Comparison of ENCODE assay signal across 29 cellular contexts in genomic region chr18:69961718-69962117, GRCh38. TPM values are rescaled to one million over a fixed set of nuclear protein-coding genes. Genes with fewer than 3 reads are reported as not detected.
"Had no signal": no experiment of that assay in that cellular context is flagged by ENCODE, and none has a peak within 500 bp of the region (broad histone marks: within the 10 kb centered on the region; RNA-seq: fewer than 3 reads in every experiment).

No MANE protein-coding gene starts in this region.

- H3K4me3 Mint-ChIP-seq: dendritic cell treated with granulocyte-macrophage colony-stimulating factor and Interleukin-4, amounts not matched to agents 40 ng/mL and 50 ng/mL, for 4 days; endodermal cell; naive thymus-derived CD4-positive, alpha-beta T cell; nephron; neural progenitor cell; stimulated activated naive CD8-positive, alpha-beta T cell treated with anti-CD3 and anti-CD28 coated beads, Interleukin-15, amount 100 ng/mL, for 72 hours had no signal

- ATAC-seq: heart right ventricle; left cardiac atrium; left lung; naive thymus-derived CD4-positive, alpha-beta T cell; right lobe of liver; stimulated activated naive CD8-positive, alpha-beta T cell treated with anti-CD3 and anti-CD28 coated beads, Interleukin-15, amount 100 ng/mL, for 72 hours; upper lobe of right lung had no signal

- H3K36me3 ChIP-seq: esophagus squamous epithelium, heart right ventricle, left lung, neural progenitor cell, right lobe of liver, suprapubic skin, transverse colon, upper lobe of right lung, uterus had no signal

- H3K4me3 ChIP-seq: esophagus squamous epithelium, heart right ventricle, left lung, neural progenitor cell, right lobe of liver, suprapubic skin, transverse colon, upper lobe of right lung, uterus had no signal

- H2AFZ ChIP-seq: neural progenitor cell, parathyroid adenoma had no signal

- H3K27me3 Mint-ChIP-seq: naive thymus-derived CD4-positive, alpha-beta T cell; progenitor cell of endocrine pancreas; stimulated activated naive CD8-positive, alpha-beta T cell treated with anti-CD3 and anti-CD28 coated beads, Interleukin-15, amount 100 ng/mL, for 72 hours had no signal

- H3K4me1 Mint-ChIP-seq: endodermal cell, nephron, neural progenitor cell had no signal

- H3K27ac Mint-ChIP-seq: endodermal cell; naive thymus-derived CD4-positive, alpha-beta T cell; nephron; neural progenitor cell; progenitor cell of endocrine pancreas; stimulated activated naive CD8-positive, alpha-beta T cell treated with anti-CD3 and anti-CD28 coated beads, Interleukin-15, amount 100 ng/mL, for 72 hours had no signal

- DNase-seq: effector CD8-positive, alpha-beta T cell; endodermal cell; esophagus squamous epithelium; foreskin melanocyte; glutamatergic neuron; heart right ventricle; hippocampal formation; left cardiac atrium; left lung; mesenchymal stem cell; midbrain; naive thymus-derived CD4-positive, alpha-beta T cell; right lobe of liver; small intestine; stimulated activated CD4-positive, alpha-beta T cell treated with anti-CD3 and anti-CD28 coated beads, Interleukin-15, amount 100 ng/mL, for 24 hours; stimulated activated CD4-positive, alpha-beta T cell treated with anti-CD3 and anti-CD28 coated beads, Interleukin-2, amount 100 ng/mL, for 48 hours; stimulated activated naive CD4-positive, alpha-beta T cell; stimulated activated naive CD8-positive, alpha-beta T cell treated with anti-CD3 and anti-CD28 coated beads, Interleukin-15, amount 100 ng/mL, for 72 hours; transverse colon; upper lobe of right lung; uterus had no signal

- H3K4me1 ChIP-seq: esophagus squamous epithelium, left lung, parathyroid adenoma, right lobe of liver, suprapubic skin, transverse colon, upper lobe of right lung, uterus had no signal

- H3K79me2 ChIP-seq: parathyroid adenoma had no signal

- H3K4me2 ChIP-seq: neural progenitor cell had no signal

- H3K36me3 Mint-ChIP-seq: neural progenitor cell had no signal

- H3K9me3 Mint-ChIP-seq: dendritic cell treated with granulocyte-macrophage colony-stimulating factor and Interleukin-4, amounts not matched to agents 40 ng/mL and 50 ng/mL, for 4 days had no signal

- H3K27ac ChIP-seq: epithelial cell of prostate, esophagus squamous epithelium, heart right ventricle, left lung, neural progenitor cell, parathyroid adenoma, right lobe of liver, suprapubic skin, transverse colon, upper lobe of right lung, uterus had no signal

- H3K27me3 ChIP-seq: esophagus squamous epithelium, heart right ventricle, left lung, neural progenitor cell, right lobe of liver, suprapubic skin, transverse colon, upper lobe of right lung, uterus had no signal

RNA-seq across cellular contexts. Expression of gene CD226, which starts 14.0 kb away (rescaled TPM):
- total RNA-seq: kidney epithelial cell had no signal
